In the genomic region with DNA sequence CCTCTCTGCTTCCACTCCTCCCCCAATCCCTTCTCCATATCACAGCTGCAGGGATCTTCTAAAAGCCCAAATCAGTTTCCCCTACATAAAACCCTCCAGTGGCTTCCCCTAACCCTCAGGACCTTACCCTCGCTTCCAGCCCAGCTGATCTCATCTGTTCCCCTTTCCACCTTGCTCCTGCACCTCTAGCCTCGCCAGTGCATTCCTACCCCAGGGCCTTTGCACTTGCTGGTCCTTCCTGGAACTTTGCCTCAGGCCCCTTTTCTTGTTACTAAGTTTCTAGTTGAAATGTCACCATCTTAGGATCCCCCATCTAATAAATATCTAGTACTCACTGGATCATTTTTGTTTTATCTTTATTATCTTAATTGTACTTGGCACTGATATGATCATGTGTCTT, we compare ENCODE assay signal across 9 cellular contexts.
"Had no signal": no experiment of that assay in that cellular context is flagged by ENCODE, and none has a peak within 500 bp of the region (broad histone marks: within the 10 kb centered on the region; RNA-seq: fewer than 3 reads in every experiment).

No MANE protein-coding gene starts in this region.

- FAIRE-seq: H54, HepG2 had no signal

- DNase-seq: GM23248, GOT3, KG1 had no signal

- ATAC-seq: HCT116, HepG2 had no signal

- H2AFZ ChIP-seq: GM23248 had no signal

- H3K4me1 Mint-ChIP-seq: IgD-negative memory B cell had no signal

- H3K4me1 ChIP-seq: HAP-1 had no signal

- H3K4me3 ChIP-seq: GM23248, HAP-1 had no signal

- H3K36me3 ChIP-seq: HAP-1 had no signal

- H3K27ac ChIP-seq: GM23248, HL-60 had no signal

- H3K27ac Mint-ChIP-seq: IgD-negative memory B cell had no signal

- H3K9ac ChIP-seq: GM23248 had no signal

- H3K9me3 ChIP-seq: HAP-1 had no signal
